In the genomic region with DNA sequence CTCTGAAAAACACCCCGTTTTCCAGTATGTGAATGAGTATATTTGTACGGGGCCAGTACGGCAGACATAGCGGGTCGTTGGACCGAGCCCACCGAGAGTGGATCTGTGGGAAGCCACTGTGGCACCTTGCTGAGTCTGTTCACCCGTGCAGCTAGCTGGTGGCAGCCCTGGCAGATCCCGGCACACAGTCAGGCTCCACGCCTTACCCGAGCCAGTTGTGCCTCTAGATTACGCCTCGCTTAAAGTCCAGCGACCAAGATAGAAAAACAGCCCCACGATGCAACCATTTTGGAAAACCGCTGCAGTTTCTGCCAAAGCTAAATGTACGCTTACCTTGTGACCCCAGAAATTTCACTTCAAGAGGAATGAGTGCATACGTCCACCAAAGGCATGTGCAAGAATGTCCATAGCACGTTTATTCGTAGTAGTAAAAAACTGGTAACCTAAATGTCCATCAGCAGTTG, we compare ENCODE assay signal across 8 cellular contexts. TPM values are rescaled to one million over a fixed set of nuclear protein-coding genes. Genes with fewer than 3 reads are reported as not detected.
DNase-seq lines count a peak whose midpoint lies in the region; ATAC-seq and TF ChIP-seq lines count a peak whose summit lies in the region.

No MANE protein-coding gene starts in this region.

- POLR2A ChIA-PET in WTC11 (lab: Charles Lee): no interaction called here

- H3K27ac Mint-ChIP-seq in WTC11: peak overlapping the region; percentile 99

- TF ChIP-seq CTCF in WTC11 (IDR thresholded peaks at IDR 0.05): no peak

- CTCF ChIA-PET in WTC11 (lab: Charles Lee): interaction anchor here (0.8 to 0.9 kb wide), 2 partner anchors 111 to 220 kb away, joined by 3 read pairs; no protein-coding TSS in a partner anchor

- peak overlapping the region; percentile 95 for H3K4me3 Mint-ChIP-seq in WTC11

- ATAC-seq in HG02571 (IDR thresholded peaks at IDR 0.05; ENCODE audit: unreplicated experiment) (peak; percentile 33), WTC11 (peak; percentile 36; the same call in 1 of the 2 replicates), sciatic nerve (peak; percentile 63), GM18519 (IDR thresholded peaks at IDR 0.05; ENCODE audit: low FRiP score, unreplicated experiment) (no peak)

- no peaks in the 10 kb centered on the region; the same call in 1 of the 2 replicates for H3K27me3 Mint-ChIP-seq in WTC11 (ENCODE audit: low read depth)

- H3K4me1 Mint-ChIP-seq in WTC11: peaks cover 36% of the 10 kb centered on the region

- H3K9me3 Mint-ChIP-seq in WTC11: peaks cover 3% of the 10 kb centered on the region

- 0 out of 2 replicates have a peak, but pooled peaks cover 3% of the 10 kb centered on the region for H3K36me3 Mint-ChIP-seq in WTC11

- in situ Hi-C loops in ACHN (cut with HindIII; ENCODE audit: low pct_ligation_motif_present, low pct_unique_long_range_greater_than_20kb, low sequenced_read_pairs): no loop called here

- intact Hi-C loops in cardiac septum (cut with DNase I): loop anchor here (5.0 kb wide), 2 partner anchors 46 to 49 kb away; a partner anchor contains a TSS
- intact Hi-C loops in sciatic nerve (cut with DNase I): no loop called here

- DNase-seq in DMS79 (lab: John Stamatoyannopoulos, UW) (peak; percentile 37), WTC11 (ENCODE audit: low spot score) (no peak), cardiac septum (ENCODE audit: low spot score) (peak; percentile 74), sciatic nerve (ENCODE audit: low spot score) (peak; percentile 60), ACHN (no peak)
- no peak for DNase-seq in activated CD4-positive, CD25-positive, alpha-beta regulatory T cell (lab: John Stamatoyannopoulos, UW)

TF ChIP-seq in WTC11, 78 proteins besides CTCF, POLR2A, EP300 and RAD21:
- no peak for TF ChIP-seq JAZF1 (CRISPR knock-in tag; IDR thresholded peaks at IDR 0.05)
- TF ChIP-seq NR1H2 (CRISPR knock-in tag; IDR thresholded peaks at IDR 0.05): no peak
- TF ChIP-seq, protein P1, sequence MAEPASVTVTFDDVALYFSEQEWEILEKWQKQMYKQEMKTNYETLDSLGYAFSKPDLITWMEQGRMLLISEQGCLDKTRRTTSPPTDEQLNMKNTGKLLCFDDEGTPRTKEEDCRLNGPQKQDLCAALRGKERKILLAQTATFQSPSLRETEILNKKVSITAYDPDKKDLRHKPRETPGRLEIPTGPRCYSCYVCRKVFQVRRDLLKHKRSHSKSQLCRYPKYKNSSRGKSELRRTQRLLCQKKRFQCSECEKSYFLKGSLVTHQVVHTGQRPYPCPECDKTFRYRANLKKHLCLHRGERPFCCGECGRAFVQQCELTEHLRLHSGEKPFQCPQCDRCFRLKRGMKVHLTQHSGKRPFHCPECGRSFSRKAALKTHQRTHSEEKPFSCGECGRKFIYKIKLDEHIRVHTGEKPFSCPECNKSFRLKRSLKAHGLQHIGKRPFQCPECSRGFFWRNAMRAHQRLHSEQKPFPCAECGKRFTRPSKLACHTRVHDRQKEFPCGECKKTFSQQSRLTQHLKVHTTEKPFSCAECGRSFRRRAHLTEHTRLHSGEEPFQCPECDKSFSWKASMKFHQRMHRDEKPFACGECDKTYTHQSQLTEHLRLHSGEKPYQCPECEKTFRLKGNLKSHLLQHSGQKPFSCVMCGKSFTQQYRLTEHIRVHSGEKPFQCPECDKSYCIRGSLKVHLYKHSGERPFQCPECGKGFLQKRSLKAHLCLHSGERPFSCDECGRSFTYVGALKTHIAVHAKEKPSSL (CRISPR knock-in tag; conservative IDR thresholded peaks at IDR 0.05): no peak
- TF ChIP-seq, protein P2, sequence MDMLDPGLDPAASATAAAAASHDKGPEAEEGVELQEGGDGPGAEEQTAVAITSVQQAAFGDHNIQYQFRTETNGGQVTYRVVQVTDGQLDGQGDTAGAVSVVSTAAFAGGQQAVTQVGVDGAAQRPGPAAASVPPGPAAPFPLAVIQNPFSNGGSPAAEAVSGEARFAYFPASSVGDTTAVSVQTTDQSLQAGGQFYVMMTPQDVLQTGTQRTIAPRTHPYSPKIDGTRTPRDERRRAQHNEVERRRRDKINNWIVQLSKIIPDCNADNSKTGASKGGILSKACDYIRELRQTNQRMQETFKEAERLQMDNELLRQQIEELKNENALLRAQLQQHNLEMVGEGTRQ (CRISPR knock-in tag; IDR thresholded peaks at IDR 0.05): no peak
- no peak for TF ChIP-seq ZNF263 (CRISPR knock-in tag; IDR thresholded peaks at IDR 0.05; ENCODE audit: low read depth)
- TF ChIP-seq NFE2L1 (CRISPR knock-in tag; IDR thresholded peaks at IDR 0.05): no peak
- TF ChIP-seq, protein P3, sequence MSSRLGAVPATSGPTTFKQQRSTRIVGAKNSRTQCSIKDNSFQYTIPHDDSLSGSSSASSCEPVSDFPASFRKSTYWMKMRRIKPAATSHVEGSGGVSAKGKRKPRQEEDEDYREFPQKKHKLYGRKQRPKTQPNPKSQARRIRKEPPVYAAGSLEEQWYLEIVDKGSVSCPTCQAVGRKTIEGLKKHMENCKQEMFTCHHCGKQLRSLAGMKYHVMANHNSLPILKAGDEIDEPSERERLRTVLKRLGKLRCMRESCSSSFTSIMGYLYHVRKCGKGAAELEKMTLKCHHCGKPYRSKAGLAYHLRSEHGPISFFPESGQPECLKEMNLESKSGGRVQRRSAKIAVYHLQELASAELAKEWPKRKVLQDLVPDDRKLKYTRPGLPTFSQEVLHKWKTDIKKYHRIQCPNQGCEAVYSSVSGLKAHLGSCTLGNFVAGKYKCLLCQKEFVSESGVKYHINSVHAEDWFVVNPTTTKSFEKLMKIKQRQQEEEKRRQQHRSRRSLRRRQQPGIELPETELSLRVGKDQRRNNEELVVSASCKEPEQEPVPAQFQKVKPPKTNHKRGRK (CRISPR knock-in tag; IDR thresholded peaks at IDR 0.05; ENCODE audit: borderline replicate concordance): no peak
- no peak for TF ChIP-seq GTF2I (CRISPR knock-in tag; conservative IDR thresholded peaks at IDR 0.05)
- TF ChIP-seq ZNF423 (CRISPR knock-in tag; IDR thresholded peaks at IDR 0.05): no peak
- no peak for TF ChIP-seq PRRX2 (CRISPR knock-in tag; IDR thresholded peaks at IDR 0.05)
- TF ChIP-seq HMGA2 (CRISPR knock-in tag; IDR thresholded peaks at IDR 0.05): no peak

RNA-seq across cellular contexts. Expression of a gene that starts 0.5 kb away (rescaled TPM):
- total RNA-seq in WTC11 (2021): 64.7 to 67.1 TPM (median 67.0 TPM) in 3 replicates
- total RNA-seq in cardiac septum: 35.9 TPM
- 60.9 TPM for total RNA-seq in sciatic nerve

RNA-seq across cellular contexts. Expression of a gene that starts 46.5 kb away (rescaled TPM):
- total RNA-seq in WTC11 (2021) (74.8 to 76.8 TPM (median 75.4 TPM) in 3 replicates), cardiac septum (19.6 TPM), sciatic nerve (19.4 TPM)

Comparison
In these comparisons a context has a peak if more than half of its experiments do, and no peak if none do; other contexts are left out.
1. DNase-seq: peak in DMS79 (single experiment), cardiac septum (single experiment) and sciatic nerve (single experiment); none in WTC11 (single experiment), ACHN (single experiment) and activated CD4-positive, CD25-positive, alpha-beta regulatory T cell (0 of 4).